In the genomic region with DNA sequence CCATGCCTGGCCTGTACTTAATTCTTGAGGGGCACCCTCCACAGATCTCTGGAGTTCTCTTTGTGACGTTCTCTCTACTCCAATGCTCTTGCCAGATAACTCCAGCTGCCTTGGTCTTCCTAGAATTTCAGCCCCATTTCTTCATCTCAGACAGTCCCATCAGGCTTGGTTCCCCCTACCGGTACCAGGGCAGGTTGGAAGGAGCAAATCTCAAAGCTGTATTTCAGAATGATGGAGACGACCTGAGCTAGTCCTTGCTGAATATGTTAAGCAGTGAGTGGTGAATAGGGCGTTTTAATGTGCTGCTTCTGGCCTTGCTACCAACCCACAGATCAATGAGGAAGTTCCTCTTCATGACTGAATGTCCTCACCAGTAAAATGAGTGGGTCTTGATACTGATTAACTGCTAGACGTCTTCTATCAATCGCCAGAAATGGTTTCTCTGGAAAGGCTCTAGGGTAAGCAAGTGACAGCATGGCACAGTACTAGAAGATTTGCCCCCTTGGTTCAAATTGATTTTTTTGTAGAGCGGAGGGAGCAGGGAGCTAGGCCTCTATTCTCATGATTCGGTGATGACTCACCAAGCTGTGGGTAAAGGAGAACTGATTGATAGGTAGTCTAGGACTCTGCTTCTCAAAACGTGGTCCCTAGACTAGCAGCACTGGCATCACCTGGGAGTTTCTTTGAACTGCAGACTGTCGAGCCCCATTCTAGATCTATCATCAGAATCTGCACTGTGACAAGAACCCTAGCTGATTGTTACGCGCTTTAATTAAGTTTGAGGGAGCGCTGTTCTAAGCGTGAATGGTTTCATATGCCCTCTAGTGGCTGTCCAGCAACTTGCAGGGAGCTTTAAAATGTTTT, we compare ENCODE assay signal across 8 cellular contexts.
DNase-seq lines count a peak whose midpoint lies in the region; ATAC-seq and FAIRE-seq lines count a peak whose summit lies in the region.

No MANE protein-coding gene starts in this region.

- DNase-seq in CD4-positive, CD25-positive, alpha-beta regulatory T cell: peak; percentile 28 to 71 (median 57)
- DNase-seq in GM19239 (ENCODE audit: insufficient read length, low spot score): peak; percentile 22
- DNase-seq in LoVo (ENCODE audit: low spot score): peak; percentile 54
- peak; percentile 24 for DNase-seq in UCSD-AML1 (lab: John Stamatoyannopoulos, UW; ENCODE audit: unreplicated experiment)
- DNase-seq in caudate nucleus (lab: John Stamatoyannopoulos, UW): peak in 36 of 61 donors; percentile 3 to 71 (median 27)
- DNase-seq in left lobe of liver (ENCODE audit: low spot score): no peak
- DNase-seq in stimulated activated CD4-positive, alpha-beta T cell treated with anti-CD3 and anti-CD28 coated beads, Interleukin-4, amount 100 ng/mL, for 48 hours (ENCODE audit: low read depth in 2 of 2): peak; percentile 9 to 24

- H3K27ac ChIP-seq in CD4-positive, CD25-positive, alpha-beta regulatory T cell (ENCODE audit: insufficient read depth, low read length, poor library complexity, severe bottlenecking): no peak overlapping the region
- H3K27ac ChIP-seq in caudate nucleus (ENCODE audit: low read depth, low read length): no peak overlapping the region

- H3K27me3 Mint-ChIP-seq in CD4-positive, CD25-positive, alpha-beta regulatory T cell: peaks cover 23% of the 10 kb centered on the region

- FAIRE-seq in GM19239 (lab: Jason Lieb, UNC): peak; percentile 89

- no peaks in the 10 kb centered on the region for H3K4me1 ChIP-seq in CD4-positive, CD25-positive, alpha-beta regulatory T cell (ENCODE audit: control insufficient read depth, insufficient read depth, low read length, poor library complexity, severe bottlenecking)

- peak overlapping the region; percentile 11 for H3K4me3 ChIP-seq in CD4-positive, CD25-positive, alpha-beta regulatory T cell (ENCODE audit: low read depth, low read length)

- peaks cover 0 to 3% (median 0%) of the 10 kb centered on the region in 7 donors for H3K9me3 Mint-ChIP-seq in CD4-positive, CD25-positive, alpha-beta regulatory T cell

- no peaks in the 10 kb centered on the region for H3K9me3 ChIP-seq in CD4-positive, CD25-positive, alpha-beta regulatory T cell (ENCODE audit: control insufficient read depth in 2 of 2, low read length in 2 of 2)

- H3K4me3 Mint-ChIP-seq in CD4-positive, CD25-positive, alpha-beta regulatory T cell: peak overlapping the region in 1 of 4 donors; percentile 17

- H3K4me1 Mint-ChIP-seq in CD4-positive, CD25-positive, alpha-beta regulatory T cell: peaks cover 3 to 7% (median 5%) of the 10 kb centered on the region in 4 donors

- ATAC-seq in CD4-positive, CD25-positive, alpha-beta regulatory T cell (ENCODE audit: low read depth in 2 of 2): peak; percentile 70 to 78
- ATAC-seq in left lobe of liver (peak; percentile 97), GM19324 (IDR thresholded peaks at IDR 0.05; ENCODE audit: low FRiP score, unreplicated experiment) (no peak)

- H3K27ac Mint-ChIP-seq in CD4-positive, CD25-positive, alpha-beta regulatory T cell: no peak overlapping the region

- peaks cover 3% of the 10 kb centered on the region for H3K27me3 ChIP-seq in CD4-positive, CD25-positive, alpha-beta regulatory T cell (ENCODE audit: control insufficient read depth, insufficient read depth, low read length)

- no peaks in the 10 kb centered on the region for H3K36me3 Mint-ChIP-seq in CD4-positive, CD25-positive, alpha-beta regulatory T cell

- H3K36me3 ChIP-seq in CD4-positive, CD25-positive, alpha-beta regulatory T cell (ENCODE audit: control insufficient read depth, insufficient read depth, low read length): no peaks in the 10 kb centered on the region
